In genomic region chr4:73067971-73068394, GRCh38 we compare ENCODE assay signal across 8 cellular contexts. TPM values are rescaled to one million over a fixed set of nuclear protein-coding genes. Genes with fewer than 3 reads are reported as not detected.
DNase-seq lines count a peak whose midpoint lies in the region; ATAC-seq and TF ChIP-seq lines count a peak whose summit lies in the region.

No MANE protein-coding gene starts in this region.

- peak overlapping the region; percentile 88 for H3K9ac ChIP-seq in HCT116 (ENCODE audit: low read length)

- no peak for ATAC-seq in HCT116

- H3K36me3 Mint-ChIP-seq in T-helper 1 cell treated with Interleukin-12 subunit alpha and Interleukin-12 subunit beta and Interleukin-4 antibody, amounts not matched to agents 30 μg/mL and 1 μg/mL, for 36 hours (ENCODE audit: low read depth): peaks cover 20% of the 10 kb centered on the region

- peak overlapping the region; percentile 86 for H3K4me2 ChIP-seq in HCT116 (ENCODE audit: low read length)

- H3K27ac ChIP-seq in HCT116 (ENCODE audit: low read depth, low read length): peak overlapping the region; percentile 78; the same call in 1 of the 2 replicates
- peak overlapping the region; percentile 92 to 98 (median 96) for H3K27ac ChIP-seq in esophagus squamous epithelium

- DNase-seq in HCT116 (ENCODE audit: low read depth, low spot score) (no peak), esophagus squamous epithelium (lab: John Stamatoyannopoulos, UW) (no peak), retinal pigment epithelial cell (ENCODE audit: low read depth) (no peak), DMS53 (lab: John Stamatoyannopoulos, UW) (no peak), iPS-NIHi7 (ENCODE audit: extremely low spot score) (no peak), HK-2 (ENCODE audit: unreplicated experiment) (no peak), Ammon's horn (ENCODE audit: low spot score) (no peak)

- POLR2A ChIA-PET in HCT116 (lab: Charles Lee): no interaction called here

- H3K9me3 Mint-ChIP-seq in T-helper 1 cell treated with Interleukin-12 subunit alpha and Interleukin-12 subunit beta and Interleukin-4 antibody, amounts not matched to agents 30 μg/mL and 1 μg/mL, for 36 hours: no peaks in the 10 kb centered on the region

- RAD21 ChIA-PET in HCT116 (lab: Charles Lee; ENCODE audit: low non-redundant PET in 1 of 2, low total read pairs in 2 of 2, uncharacterized antibody in 2 of 2, unreplicated experiment in 2 of 2): no interaction called here

- no peak for TF ChIP-seq POLR2A in HCT116 (IDR thresholded peaks at IDR 0.05; ENCODE audit: borderline replicate concordance, extremely low read depth, insufficient read depth, insufficient read length)
- TF ChIP-seq POLR2A in esophagus squamous epithelium (IDR thresholded peaks at IDR 0.05): no peak

- H3K27me3 ChIP-seq in HCT116 (ENCODE audit: insufficient read depth, low read length): no peaks in the 10 kb centered on the region
- no peaks in the 10 kb centered on the region for H3K27me3 ChIP-seq in esophagus squamous epithelium

- H3K4me3 ChIP-seq in HCT116 (replicated peaks in 1 of 2; ENCODE audit: low read depth in 1 of 2, low read length in 2 of 2) (peak overlapping the region; percentile 82 to 90), esophagus squamous epithelium (peak overlapping the region; percentile 57 to 98 (median 78)), retinal pigment epithelial cell (ENCODE audit: low read length) (peak overlapping the region; percentile 80)

- BruUV-seq in HCT116 (replicated peaks; lab: Mats Ljungman, UMichigan): no TSS peak

- H3K9me3 ChIP-seq in HCT116 (ENCODE audit: control insufficient read depth in 1 of 2, insufficient read depth in 1 of 2, low read depth in 1 of 2, low read length in 2 of 2) (no peaks in the 10 kb centered on the region), esophagus squamous epithelium (no peaks in the 10 kb centered on the region)

- H3K36me3 ChIP-seq in HCT116 (ENCODE audit: control insufficient read depth in 1 of 2, insufficient read depth in 2 of 2, low read length in 2 of 2) (no peaks in the 10 kb centered on the region), esophagus squamous epithelium (peaks cover 0 to 30% (median 0%) of the 10 kb centered on the region in 3 donors)

- peaks cover 35% of the 10 kb centered on the region for H3K4me1 Mint-ChIP-seq in T-helper 1 cell treated with Interleukin-12 subunit alpha and Interleukin-12 subunit beta and Interleukin-4 antibody, amounts not matched to agents 30 μg/mL and 1 μg/mL, for 36 hours (ENCODE audit: low read depth)

- no peak for TF ChIP-seq RAD21 in HCT116 (IDR thresholded peaks at IDR 0.05; ENCODE audit: low read depth)

- intact Hi-C loops in HCT116 (cut with micrococcal nuclease) (no loop called here), esophagus squamous epithelium (cut with DNase I) (no loop called here)

- no peak for TF ChIP-seq CTCF in HCT116 (IDR thresholded peaks at IDR 0.05 in 2 of 3, conservative IDR thresholded peaks at IDR 0.05 in 1 of 3; ENCODE audit: borderline replicate concordance in 1 of 3, insufficient read depth in 1 of 3, low read depth in 2 of 3, low read length in 2 of 3)
- TF ChIP-seq CTCF in esophagus squamous epithelium (IDR thresholded peaks at IDR 0.05): no peak
- no peak for TF ChIP-seq CTCF in retinal pigment epithelial cell (conservative IDR thresholded peaks at IDR 0.05; ENCODE audit: low read depth, low read length)

- no peaks in the 10 kb centered on the region for H3K9me2 ChIP-seq in HCT116 (ENCODE audit: insufficient read depth)

- peak overlapping the region; percentile 85 for H3K4me3 Mint-ChIP-seq in T-helper 1 cell treated with Interleukin-12 subunit alpha and Interleukin-12 subunit beta and Interleukin-4 antibody, amounts not matched to agents 30 μg/mL and 1 μg/mL, for 36 hours

- peaks cover 13% of the 10 kb centered on the region for H3K79me2 ChIP-seq in HCT116 (ENCODE audit: insufficient read depth, low read length)

- no peak overlapping the region for H2AFZ ChIP-seq in HCT116 (ENCODE audit: low read depth, low read length, poor library complexity, severe bottlenecking)

- H3K27ac Mint-ChIP-seq in T-helper 1 cell treated with Interleukin-12 subunit alpha and Interleukin-12 subunit beta and Interleukin-4 antibody, amounts not matched to agents 30 μg/mL and 1 μg/mL, for 36 hours: peak overlapping the region; percentile 96

- H4K20me1 ChIP-seq in HCT116 (ENCODE audit: insufficient read depth): no peaks in the 10 kb centered on the region

- no peaks in the 10 kb centered on the region for H3K27me3 Mint-ChIP-seq in T-helper 1 cell treated with Interleukin-12 subunit alpha and Interleukin-12 subunit beta and Interleukin-4 antibody, amounts not matched to agents 30 μg/mL and 1 μg/mL, for 36 hours (ENCODE audit: low read depth)

- CTCF ChIA-PET in HCT116 (lab: Charles Lee): no interaction called here

- 23 to 25% methylated on average over 4 of the region's 4 CpGs for WGBS in esophagus squamous epithelium, 2 donors

- H3K4me1 ChIP-seq in HCT116 (ENCODE audit: control insufficient read depth in 1 of 2, insufficient read depth in 2 of 2, low read length in 2 of 2) (peaks cover 4 to 15% of the 10 kb centered on the region in 2 experiments; a peak in 3 of 4 replicates), esophagus squamous epithelium (peaks cover 0 to 31% (median 5%) of the 10 kb centered on the region in 3 donors)

TF ChIP-seq in HCT116, 20 proteins besides CTCF, POLR2A, EP300 and RAD21 (continues in another document):
- TF ChIP-seq, protein P1, sequence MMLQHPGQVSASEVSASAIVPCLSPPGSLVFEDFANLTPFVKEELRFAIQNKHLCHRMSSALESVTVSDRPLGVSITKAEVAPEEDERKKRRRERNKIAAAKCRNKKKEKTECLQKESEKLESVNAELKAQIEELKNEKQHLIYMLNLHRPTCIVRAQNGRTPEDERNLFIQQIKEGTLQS (IDR thresholded peaks at IDR 0.05): no peak
- TF ChIP-seq TCF7L2 (IDR thresholded peaks at IDR 0.05; ENCODE audit: borderline replicate concordance, extremely low read depth, insufficient read depth, insufficient read length) (no peak), ZNF274 (IDR thresholded peaks at IDR 0.05; ENCODE audit: low read depth, low read length) (no peak), CBX3 (IDR thresholded peaks at IDR 0.05; ENCODE audit: low read depth) (no peak), SIN3A (IDR thresholded peaks at IDR 0.05; ENCODE audit: low read depth) (no peak), ELF1 (IDR thresholded peaks at IDR 0.05; ENCODE audit: borderline replicate concordance, low read depth) (no peak), EZH2phosphoT487 (IDR thresholded peaks at IDR 0.05; ENCODE audit: borderline replicate concordance) (no peak), JUND (IDR thresholded peaks at IDR 0.05) (no peak), SP1 (IDR thresholded peaks at IDR 0.05; ENCODE audit: low read depth) (no peak), CEBPB (IDR thresholded peaks at IDR 0.05; ENCODE audit: low read depth) (no peak), POLR2AphosphoS5 (IDR thresholded peaks at IDR 0.05; ENCODE audit: low read depth, low read length) (no peak), SRF (IDR thresholded peaks at IDR 0.05; ENCODE audit: low read depth) (no peak), EGR1 (IDR thresholded peaks at IDR 0.05; ENCODE audit: low read depth) (no peak), EZH2 (IDR thresholded peaks at IDR 0.05) (no peak)
- TF ChIP-seq, protein P2, sequence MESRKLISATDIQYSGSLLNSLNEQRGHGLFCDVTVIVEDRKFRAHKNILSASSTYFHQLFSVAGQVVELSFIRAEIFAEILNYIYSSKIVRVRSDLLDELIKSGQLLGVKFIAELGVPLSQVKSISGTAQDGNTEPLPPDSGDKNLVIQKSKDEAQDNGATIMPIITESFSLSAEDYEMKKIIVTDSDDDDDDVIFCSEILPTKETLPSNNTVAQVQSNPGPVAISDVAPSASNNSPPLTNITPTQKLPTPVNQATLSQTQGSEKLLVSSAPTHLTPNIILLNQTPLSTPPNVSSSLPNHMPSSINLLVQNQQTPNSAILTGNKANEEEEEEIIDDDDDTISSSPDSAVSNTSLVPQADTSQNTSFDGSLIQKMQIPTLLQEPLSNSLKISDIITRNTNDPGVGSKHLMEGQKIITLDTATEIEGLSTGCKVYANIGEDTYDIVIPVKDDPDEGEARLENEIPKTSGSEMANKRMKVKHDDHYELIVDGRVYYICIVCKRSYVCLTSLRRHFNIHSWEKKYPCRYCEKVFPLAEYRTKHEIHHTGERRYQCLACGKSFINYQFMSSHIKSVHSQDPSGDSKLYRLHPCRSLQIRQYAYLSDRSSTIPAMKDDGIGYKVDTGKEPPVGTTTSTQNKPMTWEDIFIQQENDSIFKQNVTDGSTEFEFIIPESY (IDR thresholded peaks at IDR 0.05; ENCODE audit: extremely low read depth, insufficient replicate concordance, low read length): no peak
- TF ChIP-seq, protein P3, sequence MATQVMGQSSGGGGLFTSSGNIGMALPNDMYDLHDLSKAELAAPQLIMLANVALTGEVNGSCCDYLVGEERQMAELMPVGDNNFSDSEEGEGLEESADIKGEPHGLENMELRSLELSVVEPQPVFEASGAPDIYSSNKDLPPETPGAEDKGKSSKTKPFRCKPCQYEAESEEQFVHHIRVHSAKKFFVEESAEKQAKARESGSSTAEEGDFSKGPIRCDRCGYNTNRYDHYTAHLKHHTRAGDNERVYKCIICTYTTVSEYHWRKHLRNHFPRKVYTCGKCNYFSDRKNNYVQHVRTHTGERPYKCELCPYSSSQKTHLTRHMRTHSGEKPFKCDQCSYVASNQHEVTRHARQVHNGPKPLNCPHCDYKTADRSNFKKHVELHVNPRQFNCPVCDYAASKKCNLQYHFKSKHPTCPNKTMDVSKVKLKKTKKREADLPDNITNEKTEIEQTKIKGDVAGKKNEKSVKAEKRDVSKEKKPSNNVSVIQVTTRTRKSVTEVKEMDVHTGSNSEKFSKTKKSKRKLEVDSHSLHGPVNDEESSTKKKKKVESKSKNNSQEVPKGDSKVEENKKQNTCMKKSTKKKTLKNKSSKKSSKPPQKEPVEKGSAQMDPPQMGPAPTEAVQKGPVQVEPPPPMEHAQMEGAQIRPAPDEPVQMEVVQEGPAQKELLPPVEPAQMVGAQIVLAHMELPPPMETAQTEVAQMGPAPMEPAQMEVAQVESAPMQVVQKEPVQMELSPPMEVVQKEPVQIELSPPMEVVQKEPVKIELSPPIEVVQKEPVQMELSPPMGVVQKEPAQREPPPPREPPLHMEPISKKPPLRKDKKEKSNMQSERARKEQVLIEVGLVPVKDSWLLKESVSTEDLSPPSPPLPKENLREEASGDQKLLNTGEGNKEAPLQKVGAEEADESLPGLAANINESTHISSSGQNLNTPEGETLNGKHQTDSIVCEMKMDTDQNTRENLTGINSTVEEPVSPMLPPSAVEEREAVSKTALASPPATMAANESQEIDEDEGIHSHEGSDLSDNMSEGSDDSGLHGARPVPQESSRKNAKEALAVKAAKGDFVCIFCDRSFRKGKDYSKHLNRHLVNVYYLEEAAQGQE (IDR thresholded peaks at IDR 0.05; ENCODE audit: low read depth): no peak
- TF ChIP-seq, protein P4, sequence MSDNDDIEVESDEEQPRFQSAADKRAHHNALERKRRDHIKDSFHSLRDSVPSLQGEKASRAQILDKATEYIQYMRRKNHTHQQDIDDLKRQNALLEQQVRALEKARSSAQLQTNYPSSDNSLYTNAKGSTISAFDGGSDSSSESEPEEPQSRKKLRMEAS (IDR thresholded peaks at IDR 0.05): no peak

RNA-seq across cellular contexts. Expression of gene COX18, which starts 1.5 kb away (rescaled TPM):
- total RNA-seq in HCT116 (2021; ENCODE audit: unreplicated experiment) (12.5 TPM), esophagus squamous epithelium (10 to 100 TPM; 14.1 to 24.9 (median 17.6) TPM)
- polyA plus RNA-seq in HCT116 (2012): 4.3 and 7.0 TPM in 2 replicates
